26 cellular contexts compared by ENCODE assay signal in genomic region chr1:180288232-180288818, GRCh38. TPM values are rescaled to one million over a fixed set of nuclear protein-coding genes. Genes with fewer than 3 reads are reported as not detected.
DNase-seq lines count a peak whose midpoint lies in the region; ATAC-seq and TF ChIP-seq lines count a peak whose summit lies in the region.
"Had no signal": no experiment of that assay in that cellular context is flagged by ENCODE, and none has a peak within 500 bp of the region (broad histone marks: within the 10 kb centered on the region; RNA-seq: fewer than 3 reads in every experiment).

No MANE protein-coding gene starts in this region.

- no peaks in the 10 kb centered on the region for H3K27me3 ChIP-seq in right atrium auricular region
- H3K27me3 ChIP-seq: tibial nerve had no signal

- H3K4me3 ChIP-seq in right atrium auricular region = no peak overlapping the region
- H3K4me3 ChIP-seq: HAP-1 had no signal

- H3K27me3 Mint-ChIP-seq in dendritic cell treated with granulocyte-macrophage colony-stimulating factor and Interleukin-4, amounts not matched to agents 40 ng/mL and 50 ng/mL, for 4 days = no peaks in the 10 kb centered on the region
- H3K27me3 Mint-ChIP-seq in nephron (ENCODE audit: low read depth) = no peaks in the 10 kb centered on the region
- H3K27me3 Mint-ChIP-seq: CD4-positive, alpha-beta memory T cell; naive B cell; progenitor cell of endocrine pancreas had no signal

- H3K9me3 Mint-ChIP-seq in dendritic cell treated with granulocyte-macrophage colony-stimulating factor and Interleukin-4, amounts not matched to agents 40 ng/mL and 50 ng/mL, for 4 days = peaks cover 8% of the 10 kb centered on the region
- peaks cover 7% of the 10 kb centered on the region for H3K9me3 Mint-ChIP-seq in nephron
- H3K9me3 Mint-ChIP-seq: activated naive CD4-positive, alpha-beta T cell treated with anti-CD3 and anti-CD28 coated beads, Interleukin-2, amount 50 U/mL, for 72 hours had no signal

- H3K27ac Mint-ChIP-seq in dendritic cell treated with granulocyte-macrophage colony-stimulating factor and Interleukin-4, amounts not matched to agents 40 ng/mL and 50 ng/mL, for 4 days = peak overlapping the region; percentile 86
- peak overlapping the region; percentile 25 to 59 (median 50) for H3K27ac Mint-ChIP-seq in nephron
- H3K27ac Mint-ChIP-seq: activated CD8-positive, alpha-beta T cell treated with anti-CD3 and anti-CD28 coated beads, Interleukin-2, amount 10 ng/mL, durations not matched to agents 7 days and 5 days; progenitor cell of endocrine pancreas; T-helper 1 cell treated with Interleukin-12 subunit alpha and Interleukin-12 subunit beta and Interleukin-4 antibody, amounts not matched to agents 30 μg/mL and 1 μg/mL, for 36 hours had no signal

- ATAC-seq in Right ventricle myocardium superior (ENCODE audit: poor library complexity) (peak; percentile 68), HG03442 (IDR thresholded peaks at IDR 0.05; ENCODE audit: unreplicated experiment) (no peak), HG02571 (IDR thresholded peaks at IDR 0.05; ENCODE audit: unreplicated experiment) (no peak)
- ATAC-seq: activated CD8-positive, alpha-beta T cell treated with anti-CD3 and anti-CD28 coated beads, Interleukin-2, amount 10 ng/mL, durations not matched to agents 7 days and 5 days; activated naive CD4-positive, alpha-beta T cell treated with anti-CD3 and anti-CD28 coated beads, Interleukin-2, amount 50 U/mL, for 72 hours had no signal

- peak overlapping the region in 1 of 2 donors; percentile 33 for H3K27ac ChIP-seq in right atrium auricular region

- peaks cover 22% of the 10 kb centered on the region for H3K36me3 Mint-ChIP-seq in dendritic cell treated with granulocyte-macrophage colony-stimulating factor and Interleukin-4, amounts not matched to agents 40 ng/mL and 50 ng/mL, for 4 days (ENCODE audit: low read depth)
- peaks cover 30% of the 10 kb centered on the region for H3K36me3 Mint-ChIP-seq in nephron (ENCODE audit: low read depth)

- no peaks in the 10 kb centered on the region for H3K9me3 ChIP-seq in right atrium auricular region
- H3K9me3 ChIP-seq: HAP-1, tibial nerve had no signal

- no peaks in the 10 kb centered on the region for H3K36me3 ChIP-seq in right atrium auricular region
- H3K36me3 ChIP-seq: HAP-1 had no signal

- intact Hi-C loops in Right ventricle myocardium superior (cut with DNase I) = no loop called here
- intact Hi-C loops in dendritic cell treated with granulocyte-macrophage colony-stimulating factor and Interleukin-4, amounts not matched to agents 40 ng/mL and 50 ng/mL, for 4 days (cut with micrococcal nuclease) = no loop called here

- peaks cover 35% of the 10 kb centered on the region for H3K4me1 Mint-ChIP-seq in dendritic cell treated with granulocyte-macrophage colony-stimulating factor and Interleukin-4, amounts not matched to agents 40 ng/mL and 50 ng/mL, for 4 days (ENCODE audit: low read depth)
- peaks cover 17% of the 10 kb centered on the region for H3K4me1 Mint-ChIP-seq in nephron

- TF ChIP-seq CTCF in right atrium auricular region (IDR thresholded peaks at IDR 0.05) = no peak
- TF ChIP-seq CTCF in nephron (IDR thresholded peaks at IDR 0.05; ENCODE audit: unreplicated experiment in 3 of 3) = no peak

- peak overlapping the region; percentile 44 for H3K4me3 Mint-ChIP-seq in dendritic cell treated with granulocyte-macrophage colony-stimulating factor and Interleukin-4, amounts not matched to agents 40 ng/mL and 50 ng/mL, for 4 days
- H3K4me3 Mint-ChIP-seq in nephron = peak overlapping the region in 2 of 3 experiments; percentile 26 to 40
- H3K4me3 Mint-ChIP-seq: activated CD8-positive, alpha-beta T cell treated with anti-CD3 and anti-CD28 coated beads, Interleukin-2, amount 10 ng/mL, durations not matched to agents 7 days and 5 days; naive B cell; T-helper 1 cell treated with Interleukin-12 subunit alpha and Interleukin-12 subunit beta and Interleukin-4 antibody, amounts not matched to agents 30 μg/mL and 1 μg/mL, for 36 hours had no signal

- H3K4me1 ChIP-seq in right atrium auricular region = peaks cover 0 to 15% of the 10 kb centered on the region in 2 donors
- H3K4me1 ChIP-seq: HAP-1 had no signal

- no peak for DNase-seq in Right ventricle myocardium superior
- no peak for DNase-seq in right atrium auricular region (ENCODE audit: low spot score)
- peak; percentile 57 for DNase-seq in NCI-H82 (lab: John Stamatoyannopoulos, UW)
- DNase-seq in NCI-H526 treated with DMSO at 0.1 percent for 48 hours (lab: John Stamatoyannopoulos, UW) = no peak
- DNase-seq: activated CD8-positive, alpha-beta T cell treated with anti-CD3 and anti-CD28 coated beads, Interleukin-2, amount 10 ng/mL, durations not matched to agents 7 days and 5 days; activated effector memory CD4-positive, alpha-beta T cell treated with Interleukin-2 at 50 U/mL for 16 hours; AML-193; CD4-positive, alpha-beta memory T cell; DND-41; effector CD4-positive, alpha-beta T cell; naive B cell; NCI-H1048; NCI-H1930; NCI-H526; stimulated activated CD4-positive, alpha-beta T cell treated with anti-CD3 and anti-CD28 coated beads, Interleukin-4, amount 100 ng/mL, for 4 hours had no signal

RNA-seq across cellular contexts. Expression of gene LHX4, which starts 58.3 kb away (rescaled TPM):
- total RNA-seq in Right ventricle myocardium superior (not detected), right atrium auricular region (not detected)
- total RNA-seq: A673; activated CD8-positive, alpha-beta T cell treated with anti-CD3 and anti-CD28 coated beads, Interleukin-2, amount 10 ng/mL, durations not matched to agents 7 days and 5 days; activated naive CD4-positive, alpha-beta T cell treated with anti-CD3 and anti-CD28 coated beads, Interleukin-2, amount 50 U/mL, for 72 hours; CD4-positive, alpha-beta memory T cell; glomerular endothelial cell; tibial nerve had no signal
